ENCODE assay signal across 1 cellular context in the genomic region with DNA sequence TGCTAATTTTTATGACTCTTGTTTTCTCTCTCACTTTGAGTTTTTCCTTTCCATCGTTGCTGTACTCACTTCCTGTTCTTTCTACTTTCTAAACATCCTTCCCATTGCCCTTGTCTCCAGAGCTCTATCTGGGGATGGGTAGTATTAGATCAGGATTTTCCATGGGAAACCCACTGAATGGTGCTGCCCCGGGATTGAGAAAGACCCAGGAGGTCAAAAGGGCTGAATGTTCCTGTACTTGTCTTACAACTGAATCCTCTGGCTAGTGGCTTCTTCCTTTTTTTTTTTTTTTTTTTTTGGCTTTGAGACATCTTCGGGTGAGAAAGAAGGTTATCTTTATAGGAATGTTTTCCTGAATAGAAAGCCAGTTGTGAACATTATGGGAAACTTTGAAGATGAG.
TF ChIP-seq lines count a peak whose summit lies in the region.

No MANE protein-coding gene starts in this region.

TF ChIP-seq in IMR-90, 13 proteins besides CTCF, POLR2A, EP300 and RAD21:
- TF ChIP-seq CEBPB (IDR thresholded peaks at IDR 0.05; ENCODE audit: low read depth, low read length) (no peak), RCOR1 (IDR thresholded peaks at IDR 0.05; ENCODE audit: insufficient replicate concordance, low read length) (no peak), MAFK (IDR thresholded peaks at IDR 0.05; ENCODE audit: low read depth, low read length) (no peak), SMC3 (IDR thresholded peaks at IDR 0.05; ENCODE audit: low read depth, low read length) (no peak), MXI1 (IDR thresholded peaks at IDR 0.05; ENCODE audit: borderline replicate concordance, low read depth, low read length) (no peak), RFX5 (IDR thresholded peaks at IDR 0.05; ENCODE audit: low read depth, low read length) (no peak), FOS (IDR thresholded peaks at IDR 0.05; ENCODE audit: low read depth, low read length) (no peak), MAZ (IDR thresholded peaks at IDR 0.05; ENCODE audit: borderline replicate concordance, low read depth, low read length) (no peak), BHLHE40 (IDR thresholded peaks at IDR 0.05; ENCODE audit: low read depth, low read length) (no peak), CHD1 (IDR thresholded peaks at IDR 0.05; ENCODE audit: low read depth, low read length) (no peak), NFE2L2 (IDR thresholded peaks at IDR 0.05; ENCODE audit: low read depth, low read length) (no peak)
- TF ChIP-seq, protein P1, sequence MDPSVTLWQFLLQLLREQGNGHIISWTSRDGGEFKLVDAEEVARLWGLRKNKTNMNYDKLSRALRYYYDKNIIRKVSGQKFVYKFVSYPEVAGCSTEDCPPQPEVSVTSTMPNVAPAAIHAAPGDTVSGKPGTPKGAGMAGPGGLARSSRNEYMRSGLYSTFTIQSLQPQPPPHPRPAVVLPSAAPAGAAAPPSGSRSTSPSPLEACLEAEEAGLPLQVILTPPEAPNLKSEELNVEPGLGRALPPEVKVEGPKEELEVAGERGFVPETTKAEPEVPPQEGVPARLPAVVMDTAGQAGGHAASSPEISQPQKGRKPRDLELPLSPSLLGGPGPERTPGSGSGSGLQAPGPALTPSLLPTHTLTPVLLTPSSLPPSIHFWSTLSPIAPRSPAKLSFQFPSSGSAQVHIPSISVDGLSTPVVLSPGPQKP (IDR thresholded peaks at IDR 0.05; ENCODE audit: borderline replicate concordance, low read depth, low read length): no peak
- TF ChIP-seq, protein P2, sequence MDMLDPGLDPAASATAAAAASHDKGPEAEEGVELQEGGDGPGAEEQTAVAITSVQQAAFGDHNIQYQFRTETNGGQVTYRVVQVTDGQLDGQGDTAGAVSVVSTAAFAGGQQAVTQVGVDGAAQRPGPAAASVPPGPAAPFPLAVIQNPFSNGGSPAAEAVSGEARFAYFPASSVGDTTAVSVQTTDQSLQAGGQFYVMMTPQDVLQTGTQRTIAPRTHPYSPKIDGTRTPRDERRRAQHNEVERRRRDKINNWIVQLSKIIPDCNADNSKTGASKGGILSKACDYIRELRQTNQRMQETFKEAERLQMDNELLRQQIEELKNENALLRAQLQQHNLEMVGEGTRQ (IDR thresholded peaks at IDR 0.05; ENCODE audit: low read depth, low read length): no peak
